In the genomic region with DNA sequence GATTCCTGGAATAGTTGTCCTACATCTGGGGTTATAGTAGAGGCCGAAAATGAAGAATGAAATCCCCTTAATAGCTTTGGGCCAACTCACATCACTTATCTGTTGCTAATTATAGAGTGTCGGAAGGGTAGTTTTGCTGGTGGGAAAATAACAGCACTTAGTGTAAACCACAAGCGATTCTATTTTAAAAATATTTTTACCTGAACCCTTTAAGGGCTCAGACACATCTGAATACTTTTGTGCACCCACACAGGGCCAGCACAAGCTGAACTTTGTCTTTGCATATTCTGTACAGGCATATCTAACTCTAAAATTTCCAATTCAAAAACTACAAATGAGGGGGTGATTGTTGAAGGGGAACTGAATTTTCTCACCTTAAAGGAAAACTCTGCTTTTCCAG, we compare ENCODE assay signal across 19 cellular contexts. TPM values are rescaled to one million over a fixed set of nuclear protein-coding genes. Genes with fewer than 3 reads are reported as not detected.
"Had no signal": no experiment of that assay in that cellular context is flagged by ENCODE, and none has a peak within 500 bp of the region (broad histone marks: within the 10 kb centered on the region; RNA-seq: fewer than 3 reads in every experiment).

No MANE protein-coding gene starts in this region.

- H3K36me3 ChIP-seq: MG63, SJCRH30 had no signal

- H3K27ac Mint-ChIP-seq: IgD-negative memory B cell had no signal

- H3K4me1 ChIP-seq: SJCRH30 had no signal

- H3K9me3 ChIP-seq: MG63, SJCRH30 had no signal

- H3K4me3 Mint-ChIP-seq: IgD-negative memory B cell had no signal

- H3K27ac ChIP-seq: RWPE1, SJCRH30 had no signal

- H3K27me3 ChIP-seq: MG63, SJCRH30 had no signal

- H3K36me3 Mint-ChIP-seq: IgD-negative memory B cell had no signal

- H3K4me3 ChIP-seq: K562, MG63, SJCRH30 had no signal

- ATAC-seq: K562, SK-N-SH treated with all-trans-retinoic acid at 6 μM for 48 hours had no signal

- DNase-seq: MG63, NCI-H1092 treated with DMSO at 0.1 percent for 48 hours, NCI-H1436, NCI-H187, NCI-H2029, NCI-H2081 treated with DMSO at 0.1 percent for 48 hours, NCI-H2171, NCI-H226, NCI-H446, NCI-H510A treated with DMSO at 0.1 percent for 48 hours, NCI-H526, SHP77 treated with DMSO at 0.1 percent for 48 hours, SJCRH30, T-helper 1 cell had no signal

RNA-seq across cellular contexts. Expression of gene SLC6A5, which starts 27.6 kb away (rescaled TPM):
- total RNA-seq: HT1080, K562, SJCRH30 had no signal

RNA-seq across cellular contexts. Expression of gene NELL1, which starts 42.4 kb away (rescaled TPM):
- total RNA-seq: HT1080, K562 had no signal
